In genomic region chr3:56800373-56801150, GRCh38 we compare ENCODE assay signal across 8 cellular contexts. TPM values are rescaled to one million over a fixed set of nuclear protein-coding genes. Genes with fewer than 3 reads are reported as not detected.
DNase-seq lines count a peak whose midpoint lies in the region; ATAC-seq lines count a peak whose summit lies in the region.

No MANE protein-coding gene starts in this region.

- H3K4me3 ChIP-seq in neuronal stem cell (ENCODE audit: low read length in 2 of 2) = no peak overlapping the region

- H3K27me3 ChIP-seq in neuronal stem cell (ENCODE audit: control insufficient read depth in 3 of 3, insufficient read depth in 3 of 3, low read depth in 1 of 3, low read length in 3 of 3) = peaks cover 0 to 41% (median 18%) of the 10 kb centered on the region in 3 experiments

- peaks cover 4 to 5% of the 10 kb centered on the region in 2 donors for H3K4me1 ChIP-seq in neuronal stem cell (ENCODE audit: control insufficient read depth in 2 of 2, insufficient read depth in 1 of 2, low read depth in 1 of 2, low read length in 2 of 2)

- no peak overlapping the region for H2AFZ ChIP-seq in neuronal stem cell (ENCODE audit: low read length)

- peak; percentile 39 for ATAC-seq in GM21717 (IDR thresholded peaks at IDR 0.05; ENCODE audit: unreplicated experiment)

- DNase-seq in SW480 (ENCODE audit: low spot score) = peak; percentile 75
- peak; percentile 85 for DNase-seq in kidney tubule cell (ENCODE audit: low spot score)
- DNase-seq in stimulated activated CD4-positive, alpha-beta T cell treated with anti-CD3 and anti-CD28 coated beads, Interleukin-4, amount 100 ng/mL, for 24 hours = peak; percentile 84
- DNase-seq in COLO829 (ENCODE audit: low spot score) = no peak
- no peak for DNase-seq in GF-D8 (lab: John Stamatoyannopoulos, UW)
- no peak for DNase-seq in neuronal stem cell (ENCODE audit: low spot score)

- peak overlapping the region; percentile 77 for H3K27ac ChIP-seq in angular gyrus (ENCODE audit: low read depth, low read length)
- no peak overlapping the region for H3K27ac ChIP-seq in neuronal stem cell (replicated peaks; ENCODE audit: low read length)

- H3K9me3 ChIP-seq in neuronal stem cell (replicated peaks in 1 of 2; ENCODE audit: control insufficient read depth in 2 of 2, insufficient read depth in 1 of 2, low read depth in 1 of 2, low read length in 2 of 2) = no peaks in the 10 kb centered on the region

- no peak overlapping the region for H3K9ac ChIP-seq in neuronal stem cell (ENCODE audit: low read depth, low read length, poor library complexity)

- H2BK5ac ChIP-seq in neuronal stem cell (ENCODE audit: low read length) = no peak overlapping the region

- no peak overlapping the region for H4K8ac ChIP-seq in neuronal stem cell (ENCODE audit: low read depth, low read length)

- H3K4ac ChIP-seq in neuronal stem cell (ENCODE audit: low read length) = no peak overlapping the region

- H3K79me1 ChIP-seq in neuronal stem cell (ENCODE audit: low read depth, low read length) = no peaks in the 10 kb centered on the region

- no CpG with 5 or more reads among the region's 15 CpGs for WGBS in neuronal stem cell (ENCODE audit: extremely low coverage in 2 of 2, insufficient read length in 2 of 2, insufficient replicate concordance in 1 of 2), 2 donors

- no peak overlapping the region for H3K23ac ChIP-seq in neuronal stem cell (ENCODE audit: low read depth, low read length, poor library complexity)

- H2BK120ac ChIP-seq in neuronal stem cell (ENCODE audit: low read depth, low read length) = no peak overlapping the region

- H2BK15ac ChIP-seq in neuronal stem cell (ENCODE audit: low read length) = no peak overlapping the region

- H3K4me2 ChIP-seq in neuronal stem cell (ENCODE audit: insufficient read depth, low read length, poor library complexity, severe bottlenecking) = no peak overlapping the region

- no peak overlapping the region for H3K18ac ChIP-seq in neuronal stem cell (ENCODE audit: low read length)

- H2AK5ac ChIP-seq in neuronal stem cell (ENCODE audit: low read depth, low read length) = no peak overlapping the region

- no peaks in the 10 kb centered on the region for H3K36me3 ChIP-seq in neuronal stem cell (replicated peaks in 1 of 2; ENCODE audit: control insufficient read depth in 2 of 2, insufficient read depth in 2 of 2, low read length in 2 of 2)

- no peak overlapping the region for H2BK12ac ChIP-seq in neuronal stem cell (ENCODE audit: low read length)

- H4K91ac ChIP-seq in neuronal stem cell (ENCODE audit: low read depth, low read length, poor library complexity) = no peak overlapping the region

- no peak overlapping the region for H3K14ac ChIP-seq in neuronal stem cell (ENCODE audit: low read length)

RNA-seq across cellular contexts. Expression of gene ARHGEF3, which starts 1.2 kb away (rescaled TPM):
- polyA plus RNA-seq in neuronal stem cell (2013, experiment 1 of 2) = 2.2 TPM
- polyA plus RNA-seq in neuronal stem cell (2013, experiment 2 of 2) = 2.1 TPM

Comparison
In these comparisons a context has a peak if more than half of its experiments do, and no peak if none do; other contexts are left out.
1. DNase-seq: peak in SW480 (single experiment), kidney tubule cell (single experiment) and stimulated activated CD4-positive, alpha-beta T cell treated with anti-CD3 and anti-CD28 coated beads, Interleukin-4, amount 100 ng/mL, for 24 hours (single experiment); none in COLO829 (single experiment), GF-D8 (single experiment) and neuronal stem cell (single experiment).